ENCODE assay signal across 7 cellular contexts in the genomic region with DNA sequence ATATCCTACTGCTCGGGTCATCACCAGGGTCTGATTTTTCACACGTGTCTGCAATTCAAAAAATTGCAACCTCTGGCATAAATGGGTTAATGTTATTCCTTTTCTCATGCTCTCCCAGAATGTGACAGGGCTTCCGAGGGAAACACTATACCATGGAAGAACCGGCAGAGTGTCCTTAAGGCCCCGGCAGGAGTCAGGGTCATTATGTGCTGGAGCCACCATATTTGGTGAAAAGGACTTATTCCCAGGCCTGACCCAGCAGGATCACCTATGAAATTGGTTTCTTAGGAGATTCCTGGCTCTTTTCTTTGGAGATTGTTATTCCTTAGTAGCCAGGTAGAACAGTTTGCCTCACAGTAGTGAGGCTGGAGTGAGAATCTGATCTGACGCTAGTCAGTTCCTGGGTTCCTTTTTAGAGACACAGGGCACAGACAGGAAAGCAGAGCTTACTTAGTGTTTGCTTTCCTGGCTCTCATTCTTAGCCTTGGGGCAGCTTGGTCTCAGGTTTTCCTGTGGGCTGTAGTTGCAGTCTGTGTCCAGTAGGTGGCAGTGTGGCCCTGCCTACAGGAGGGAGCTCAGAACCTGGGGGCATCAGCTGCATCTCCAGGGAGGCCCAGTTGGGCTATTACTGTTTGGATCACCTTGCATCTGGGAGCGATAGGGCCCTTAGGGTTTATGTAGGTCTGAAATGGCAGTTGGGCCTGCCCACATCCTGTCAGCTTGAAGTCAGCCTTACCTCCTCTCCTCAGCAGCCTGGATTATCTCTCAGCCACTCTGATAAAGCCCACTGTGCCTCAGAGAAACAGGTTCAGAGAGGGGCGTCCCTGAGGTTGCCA. TPM values are rescaled to one million over a fixed set of nuclear protein-coding genes. Genes with fewer than 3 reads are reported as not detected.
DNase-seq lines count a peak whose midpoint lies in the region; ATAC-seq and TF ChIP-seq lines count a peak whose summit lies in the region.

No MANE protein-coding gene starts in this region.

- H3K36me3 Mint-ChIP-seq in T-helper 1 cell treated with Interleukin-12 subunit alpha and Interleukin-12 subunit beta and Interleukin-4 antibody, amounts not matched to agents 30 μg/mL and 1 μg/mL, for 36 hours (ENCODE audit: low read depth), result peaks cover 50% of the 10 kb centered on the region

- DNase-seq in GM12864 (ENCODE audit: low read depth), result peak; percentile 45
- peak; percentile 61 for DNase-seq in NCI-H1092 treated with DMSO at 0.1 percent for 48 hours (lab: John Stamatoyannopoulos, UW)
- peak in 43 of 56 donors; percentile 13 to 74 (median 42) for DNase-seq in amygdala (lab: John Stamatoyannopoulos, UW)
- DNase-seq in left ventricle myocardium superior, result peak; percentile 71

- peak overlapping the region; percentile 52 for H3K27ac ChIP-seq in skeletal muscle tissue (ENCODE audit: low read depth, low read length)

- peak overlapping the region; percentile 34 for H3K27ac Mint-ChIP-seq in T-helper 1 cell treated with Interleukin-12 subunit alpha and Interleukin-12 subunit beta and Interleukin-4 antibody, amounts not matched to agents 30 μg/mL and 1 μg/mL, for 36 hours

- H3K9ac ChIP-seq in skeletal muscle tissue (ENCODE audit: low read depth in 1 of 3, low read length in 3 of 3), result peak overlapping the region in 2 of 3 donors; percentile 45 to 70

- peaks cover 37 to 43% (median 43%) of the 10 kb centered on the region in 3 donors for H3K36me3 ChIP-seq in skeletal muscle tissue (ENCODE audit: control insufficient read depth in 3 of 3, insufficient read depth in 3 of 3, low read length in 3 of 3)

- H3K4me1 ChIP-seq in skeletal muscle tissue (ENCODE audit: control insufficient read depth in 3 of 3, insufficient read depth in 3 of 3, low read length in 3 of 3), result peaks cover 43 to 62% (median 50%) of the 10 kb centered on the region in 3 donors

- no peaks in the 10 kb centered on the region for H3K9me3 ChIP-seq in skeletal muscle tissue (ENCODE audit: control insufficient read depth in 3 of 3, low read length in 3 of 3)

- no peaks in the 10 kb centered on the region for H3K9me3 Mint-ChIP-seq in T-helper 1 cell treated with Interleukin-12 subunit alpha and Interleukin-12 subunit beta and Interleukin-4 antibody, amounts not matched to agents 30 μg/mL and 1 μg/mL, for 36 hours

- intact Hi-C loops in left ventricle myocardium superior (cut with micrococcal nuclease), result loop anchor here (10.0 kb wide), 1 partner anchor 47 kb away; no protein-coding TSS in a partner anchor

- TF ChIP-seq CTCF in GM12864 (IDR thresholded peaks at IDR 0.05; ENCODE audit: low read depth, low read length, missing control alignments), result peak; percentile 100

- H3K4me3 ChIP-seq in GM12864 (ENCODE audit: low read depth, low read length) (no peak overlapping the region), skeletal muscle tissue (ENCODE audit: low read length in 3 of 3) (no peak overlapping the region)

- ATAC-seq in left ventricle myocardium superior (peak; percentile 62), GM19397 (IDR thresholded peaks at IDR 0.05; ENCODE audit: unreplicated experiment) (no peak)

- H3K27me3 Mint-ChIP-seq in T-helper 1 cell treated with Interleukin-12 subunit alpha and Interleukin-12 subunit beta and Interleukin-4 antibody, amounts not matched to agents 30 μg/mL and 1 μg/mL, for 36 hours (ENCODE audit: low read depth), result no peaks in the 10 kb centered on the region

- H3K4me3 Mint-ChIP-seq in T-helper 1 cell treated with Interleukin-12 subunit alpha and Interleukin-12 subunit beta and Interleukin-4 antibody, amounts not matched to agents 30 μg/mL and 1 μg/mL, for 36 hours, result no peak overlapping the region

- peaks cover 14% of the 10 kb centered on the region for H3K4me1 Mint-ChIP-seq in T-helper 1 cell treated with Interleukin-12 subunit alpha and Interleukin-12 subunit beta and Interleukin-4 antibody, amounts not matched to agents 30 μg/mL and 1 μg/mL, for 36 hours (ENCODE audit: low read depth)

- no peaks in the 10 kb centered on the region for H3K27me3 ChIP-seq in skeletal muscle tissue (ENCODE audit: control insufficient read depth in 3 of 3, insufficient read depth in 3 of 3, low read length in 3 of 3)

RNA-seq across cellular contexts. Expression of a gene that starts 12.4 kb away (rescaled TPM):
- total RNA-seq in left ventricle myocardium superior (139 TPM), skeletal muscle tissue (103 TPM)

RNA-seq across cellular contexts. Expression of a gene that starts 16.5 kb away (rescaled TPM):
- total RNA-seq in left ventricle myocardium superior (19.8 TPM), skeletal muscle tissue (18.3 TPM)

RNA-seq across cellular contexts. Expression of a gene that starts 21.3 kb away (rescaled TPM):
- total RNA-seq in left ventricle myocardium superior (1.2 TPM), skeletal muscle tissue (not detected)

RNA-seq across cellular contexts. Expression of a gene that starts 21.7 kb away (rescaled TPM):
- total RNA-seq in left ventricle myocardium superior, result 4.0 TPM
- 3.1 TPM for total RNA-seq in skeletal muscle tissue

RNA-seq across cellular contexts. Expression of a gene that starts 25.2 kb away (rescaled TPM):
- total RNA-seq in left ventricle myocardium superior (0.42 TPM), skeletal muscle tissue (3.7 TPM)
